In genomic region chr19:33868821-33869412, GRCh38 we compare ENCODE assay signal across 8 cellular contexts.
A peak's percentile ranks its signal among the peaks of the same experiment; 100 is the strongest.
DNase-seq lines count a peak whose midpoint lies in the region; ATAC-seq and TF ChIP-seq lines count a peak whose summit lies in the region.

No MANE protein-coding gene starts in this region.

- ATAC-seq in left lung = peak; percentile 77
- ATAC-seq in GM18907 (IDR thresholded peaks at IDR 0.05; ENCODE audit: unreplicated experiment) = no peak

- DNase-seq in M059J (ENCODE audit: low read depth) (peak; percentile 58), choroid plexus epithelial cell (ENCODE audit: low read depth) (peak; percentile 51), left lung (no peak), GM19240 (ENCODE audit: insufficient read length, low spot score) (no peak), T-helper 2 cell (no peak), LoVo (ENCODE audit: low spot score) (no peak)

- TF ChIP-seq CTCF in choroid plexus epithelial cell (conservative IDR thresholded peaks at IDR 0.05; ENCODE audit: low read depth, low read length) (peak; percentile 27), left lung (IDR thresholded peaks at IDR 0.05) (no peak)

- H3K9me3 ChIP-seq in left lung (no peaks in the 10 kb centered on the region), subcutaneous abdominal adipose tissue (ENCODE audit: control insufficient read depth in 5 of 5, low read length in 5 of 5) (no peaks in the 10 kb centered on the region)

- no peaks in the 10 kb centered on the region for H3K36me3 ChIP-seq in left lung
- H3K36me3 ChIP-seq in subcutaneous abdominal adipose tissue (ENCODE audit: control insufficient read depth in 5 of 5, insufficient read depth in 5 of 5, low read length in 5 of 5) = no peaks in the 10 kb centered on the region

- H3K27ac ChIP-seq in left lung (peak overlapping the region in 1 of 2 donors; percentile 41), subcutaneous abdominal adipose tissue (ENCODE audit: low read depth, low read length) (peak overlapping the region; percentile 6)

- H3K9ac ChIP-seq in subcutaneous abdominal adipose tissue (ENCODE audit: low read length in 5 of 5) = peak overlapping the region in 3 of 5 donors; percentile 2 to 63 (median 37)

- H3K4me3 ChIP-seq in choroid plexus epithelial cell (ENCODE audit: low read depth, low read length) = peak overlapping the region; percentile 41
- H3K4me3 ChIP-seq in left lung = no peak overlapping the region
- H3K4me3 ChIP-seq in subcutaneous abdominal adipose tissue (ENCODE audit: low read depth in 1 of 5, low read length in 5 of 5) = peak overlapping the region; percentile 38 to 60 (median 55)

- H3K4me1 ChIP-seq in left lung (peaks cover 0 to 9% of the 10 kb centered on the region in 2 donors), subcutaneous abdominal adipose tissue (ENCODE audit: control insufficient read depth in 5 of 5, insufficient read depth in 5 of 5, low read length in 5 of 5) (peaks cover 0 to 19% (median 12%) of the 10 kb centered on the region in 5 donors)

- H3K27me3 ChIP-seq in left lung (peaks cover 0 to 12% of the 10 kb centered on the region in 2 donors), subcutaneous abdominal adipose tissue (ENCODE audit: control insufficient read depth in 5 of 5, insufficient read depth in 4 of 5, low read length in 5 of 5) (peaks cover 0 to 2% (median 0%) of the 10 kb centered on the region in 5 donors)

- intact Hi-C loops in left lung (cut with DNase I) = no loop called here

Comparison
In these comparisons a context has a peak if more than half of its experiments do, and no peak if none do; other contexts are left out.
1. DNase-seq: peak in M059J (single experiment) and choroid plexus epithelial cell (single experiment); none in left lung (0 of 2), GM19240 (single experiment), T-helper 2 cell (0 of 5) and LoVo (single experiment).
2. H3K4me3 ChIP-seq: peak in choroid plexus epithelial cell (single experiment) and subcutaneous abdominal adipose tissue (5 of 5); none in left lung (0 of 2).